ENCODE assay signal across 9 cellular contexts in the genomic region with DNA sequence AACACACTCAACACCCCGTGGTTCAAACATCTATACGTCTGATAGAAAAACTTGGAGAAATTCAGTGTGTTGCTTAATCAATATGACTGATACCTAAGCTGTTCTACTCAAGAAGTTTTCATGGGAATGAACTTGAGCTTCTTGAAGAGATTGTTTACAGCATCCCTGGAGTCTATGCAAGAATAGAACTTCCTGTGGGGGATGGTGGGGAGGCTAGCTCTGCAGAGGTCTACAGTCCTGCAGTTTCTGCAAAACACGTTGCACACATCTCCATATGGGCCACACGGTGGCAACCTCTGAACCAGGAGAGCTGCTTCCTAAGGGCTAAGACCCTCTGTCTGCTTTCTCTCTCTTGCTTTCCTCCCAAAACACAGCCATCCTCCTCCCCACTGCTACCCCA. TPM values are rescaled to one million over a fixed set of nuclear protein-coding genes. Genes with fewer than 3 reads are reported as not detected.
DNase-seq lines count a peak whose midpoint lies in the region; ATAC-seq, FAIRE-seq and TF ChIP-seq lines count a peak whose summit lies in the region.
"Had no signal": no experiment of that assay in that cellular context is flagged by ENCODE, and none has a peak within 500 bp of the region (broad histone marks: within the 10 kb centered on the region; RNA-seq: fewer than 3 reads in every experiment).

No MANE protein-coding gene starts in this region.

- no peaks in the 10 kb centered on the region for H3K9me2 ChIP-seq in Loucy (replicated peaks; ENCODE audit: low read depth, low read length)

- peak; percentile 13 for DNase-seq in activated CD4-positive, alpha-beta T cell treated with anti-CD3 and anti-CD28 coated beads for 48 hours
- no peak for DNase-seq in activated CD4-positive, alpha-beta T cell treated with anti-CD3 and anti-CD28 coated beads for 4 hours
- DNase-seq in K562 (ENCODE audit: extremely low read depth in 1 of 4, low spot score in 3 of 4): peak in 3 of 4 experiments; percentile 36 to 52 (median 50)
- DNase-seq in non-pigmented ciliary epithelial cell (ENCODE audit: low read depth): peak; percentile 34
- DNase-seq in occipital lobe (lab: John Stamatoyannopoulos, UW): no peak
- DNase-seq in colonic mucosa: no peak
- DNase-seq: SW 1271 had no signal

- FAIRE-seq in K562 (lab: Jason Lieb, UNC): peak; percentile 26

- POLR2A ChIA-PET in K562 (lab: Yijun Ruan, JAX): interaction anchor here (0.9 to 1.8 kb wide), 5 partner anchors 8 to 531 kb away, joined by 3 to 6 read pairs (median 3); no protein-coding TSS in a partner anchor

- H3K27me3 ChIP-seq in Loucy (ENCODE audit: insufficient read depth, low read length, poor library complexity, severe bottlenecking) (no peaks in the 10 kb centered on the region), K562 (ENCODE audit: control insufficient read depth in 2 of 2, insufficient read depth in 2 of 2, low read length in 2 of 2) (no peaks in the 10 kb centered on the region), colonic mucosa (no peaks in the 10 kb centered on the region)

- no peaks in the 10 kb centered on the region for H4K20me1 ChIP-seq in Loucy (ENCODE audit: insufficient read depth, low read length, poor library complexity, severe bottlenecking)
- H4K20me1 ChIP-seq in K562 (replicated peaks; ENCODE audit: control insufficient read depth, insufficient read depth, low read length): no peaks in the 10 kb centered on the region

- no peaks in the 10 kb centered on the region for H3F3A ChIP-seq in Loucy (ENCODE audit: low read depth)

- no peaks in the 10 kb centered on the region for H3K9me1 ChIP-seq in K562 (ENCODE audit: control insufficient read depth, insufficient read depth, low read length)

- CTCF ChIA-PET in K562 (lab: Yijun Ruan, JAX; ENCODE audit: low intra/inter-chr PET ratio): interaction anchor here (0.6 kb wide), 1 partner anchor 92 kb away, joined by 3 read pairs; no protein-coding TSS in a partner anchor

- H3K4me2 ChIP-seq in Loucy (ENCODE audit: low read depth, low read length, poor library complexity, severe bottlenecking) (peak overlapping the region; percentile 60), K562 (ENCODE audit: insufficient read depth, low read length) (no peak overlapping the region)

- TF ChIP-seq CTCF in Loucy (conservative IDR thresholded peaks at IDR 0.05; ENCODE audit: low read length) (peak; percentile 74), K562 (IDR thresholded peaks at IDR 0.05 in 2 of 3, conservative IDR thresholded peaks at IDR 0.05 in 1 of 3; ENCODE audit: insufficient read depth in 2 of 3, low read depth in 1 of 3, low read length in 3 of 3) (peak; percentile 44 to 50 (median 44); a peak in 5 of 6 replicates), colonic mucosa (IDR thresholded peaks at IDR 0.05) (no peak)

- H3K4me3 ChIP-seq in Loucy (ENCODE audit: low read length, poor library complexity, severe bottlenecking): no peak overlapping the region
- no peak overlapping the region for H3K4me3 ChIP-seq in K562
- H3K4me3 ChIP-seq in colonic mucosa: no peak overlapping the region

- intact Hi-C loops in K562 (cut with micrococcal nuclease): loop anchor here (1.0 kb wide), 1 partner anchor 30 kb away; no protein-coding TSS in a partner anchor
- intact Hi-C loops in colonic mucosa (cut with DNase I): no loop called here

- H3K36me3 ChIP-seq in Loucy (ENCODE audit: insufficient read depth, low read length) (peaks cover 3% of the 10 kb centered on the region; the same call in 1 of the 2 replicates), K562 (ENCODE audit: control insufficient read depth, insufficient read depth, low read length) (peaks cover 7% of the 10 kb centered on the region; the same call in 2 of the 3 replicates), colonic mucosa (no peaks in the 10 kb centered on the region)

- H3K9me3 ChIP-seq in Loucy (ENCODE audit: insufficient read depth, low read depth, low read length) (no peaks in the 10 kb centered on the region), K562 (replicated peaks; ENCODE audit: control insufficient read depth, insufficient read depth, low read depth, low read length) (no peaks in the 10 kb centered on the region), colonic mucosa (no peaks in the 10 kb centered on the region)

- in situ Hi-C loops in K562 (cut with MboI): no loop called here

- H3K9ac ChIP-seq in Loucy (ENCODE audit: low read depth, low read length, poor library complexity, severe bottlenecking) (peak overlapping the region; percentile 32), K562 (ENCODE audit: insufficient read depth in 1 of 2, low read depth in 2 of 2, low read length in 2 of 2) (no peak overlapping the region), colonic mucosa (ENCODE audit: low read depth in 2 of 2, low read length in 2 of 2) (no peak overlapping the region)

- WGBS in K562 (ENCODE audit: insufficient coverage, low coverage, missing lambda C conversion rate): 36% methylated on average over 4 of the region's 4 CpGs

- H2AFZ ChIP-seq in Loucy (ENCODE audit: low read length): peak overlapping the region; percentile 34; the same call in 1 of the 2 replicates
- H2AFZ ChIP-seq in K562 (ENCODE audit: low read depth, low read length): no peak overlapping the region

- TF ChIP-seq EP300 in K562 (IDR thresholded peaks at IDR 0.05; ENCODE audit: low read length): no peak

- TF ChIP-seq POLR2A in K562 (conservative IDR thresholded peaks at IDR 0.05): no peak

- H3K79me2 ChIP-seq in Loucy (ENCODE audit: insufficient read depth, low read length) (no peaks in the 10 kb centered on the region), K562 (ENCODE audit: control insufficient read depth, insufficient read depth, low read length) (no peaks in the 10 kb centered on the region)

- ATAC-seq in K562 (peak; percentile 86), GM19035 (IDR thresholded peaks at IDR 0.05; ENCODE audit: unreplicated experiment) (no peak)

- H3K27ac ChIP-seq in K562 (ENCODE audit: extremely low read depth, low read depth, low read length) (no peak overlapping the region), colonic mucosa (no peak overlapping the region)

- H3K4me1 ChIP-seq in Loucy (ENCODE audit: insufficient read depth, low read length, poor library complexity, severe bottlenecking) (peaks cover 28% of the 10 kb centered on the region), K562 (replicated peaks in 1 of 2; ENCODE audit: control insufficient read depth in 2 of 2, insufficient read depth in 2 of 2, low read length in 2 of 2) (no peaks in the 10 kb centered on the region; a peak in 1 of 5 replicates), colonic mucosa (peaks cover 18% of the 10 kb centered on the region)

- no TSS peak for BruUV-seq in K562 (replicated peaks; lab: Mats Ljungman, UMichigan)

- peak in 1 of 2 experiments; percentile 49; a peak in 2 of 4 replicates for TF ChIP-seq RAD21 in K562 (CRISPR knock-in tag; conservative IDR thresholded peaks at IDR 0.05 in 1 of 2, IDR thresholded peaks at IDR 0.05 in 1 of 2)

TF ChIP-seq in K562, 482 proteins besides CTCF, POLR2A, EP300 and RAD21:
- TF ChIP-seq CEBPB (tag; IDR thresholded peaks at IDR 0.05) (peak; percentile 18; the same call in 1 of the 2 replicates), MECOM (CRISPR knock-in tag; IDR thresholded peaks at IDR 0.05) (no peak)
TF ChIP-seq in K562: peak in this region for 1.

RNA-seq across cellular contexts. Expression of gene FANCE, which starts 32.7 kb away (rescaled TPM):
- 16.1 and 26.5 TPM in 2 replicates for total RNA-seq in K562 (2011; cell fraction: chromatin; rRNA removed; ENCODE audit: low replicate concordance)
- 19.5 and 21.1 TPM in 2 replicates for total RNA-seq in K562 (2011; cell fraction: nucleolus; rRNA removed)
- total RNA-seq in K562 (2011; cell fraction: nucleoplasm; rRNA removed): 16.1 and 16.4 TPM in 2 replicates
- total RNA-seq in K562 (2014; rRNA removed): 26.7 and 30.2 TPM in 2 replicates
- 16.1 and 16.8 TPM in 2 replicates for total RNA-seq in K562 (2014; rRNA removed; fragmentation: Illumina TruSeq; extraction: Trizol)
- total RNA-seq in K562 (2015; rRNA removed; fragmentation: Illumina TruSeq; extraction: Trizol): 14.5 and 14.8 TPM in 2 replicates
- 23.7 and 26.1 TPM in 2 replicates for total RNA-seq in K562 (2021)
- 17.0 and 20.4 TPM in 2 replicates for polyA plus RNA-seq in K562 (2011; rRNA removed)
- 19.3 and 22.3 TPM in 2 replicates for polyA plus RNA-seq in K562 (2011; cell fraction: cytosol; rRNA removed)
- 18.2 and 22.0 TPM in 2 replicates for polyA plus RNA-seq in K562 (2011; cell fraction: nucleus; rRNA removed)
- polyA plus RNA-seq in K562 (2012): 13.1 and 18.0 TPM in 2 replicates
- 17.3 and 18.3 TPM in 2 replicates for polyA plus RNA-seq in K562 (2014; fragmentation: Illumina TruSeq; extraction: Trizol)
- 1 to 10 TPM; 5.7 to 5.9 TPM for polyA plus RNA-seq in K562 (2014; fragmentation: Nextera tagmentation; extraction: Ambion mirVana)
- 17.2 and 20.4 TPM in 2 replicates for polyA plus RNA-seq in K562 (2014; rRNA removed)
- 14.5 and 16.4 TPM in 2 replicates for polyA minus RNA-seq in K562 (2011; rRNA and poly(A)+ RNA removed)
- 12.4 and 15.0 TPM in 2 replicates for polyA minus RNA-seq in K562 (2011; cell fraction: cytosol; rRNA and poly(A)+ RNA removed)
- 4.8 and 6.6 TPM in 2 replicates for polyA minus RNA-seq in K562 (2011; cell fraction: nucleus; rRNA and poly(A)+ RNA removed)
- 9.5 TPM for total RNA-seq in occipital lobe
- 10 to 100 TPM in 1 of 2 donors, 1 to 10 TPM in 1; 3.7 to 10.7 TPM for total RNA-seq in colonic mucosa

RNA-seq across cellular contexts. Expression of gene RPL10A, which starts 48.8 kb away (rescaled TPM):
- 362 and 601 TPM in 2 replicates for total RNA-seq in K562 (2011; cell fraction: chromatin; rRNA removed; ENCODE audit: low replicate concordance)
- 935 and 968 TPM in 2 replicates for total RNA-seq in K562 (2011; cell fraction: nucleolus; rRNA removed)
- total RNA-seq in K562 (2011; cell fraction: nucleoplasm; rRNA removed): 800 and 1,320 TPM in 2 replicates
- total RNA-seq in K562 (2014; rRNA removed) (2,223 and 2,318 TPM in 2 replicates), K562 (2014; rRNA removed; fragmentation: Illumina TruSeq; extraction: Trizol) (1,978 and 2,020 TPM in 2 replicates), K562 (2015; rRNA removed; fragmentation: Illumina TruSeq; extraction: Trizol) (1,939 and 1,940 TPM in 2 replicates), K562 (2021) (1,856 and 1,978 TPM in 2 replicates), occipital lobe (1,537 TPM), colonic mucosa (1,000 to 10,000 TPM in 1 of 2 donors, 100 to 1,000 TPM in 1; 998 to 1,213 TPM)
- polyA plus RNA-seq in K562 (2011; rRNA removed) (3,124 and 3,130 TPM in 2 replicates), K562 (2014; fragmentation: Illumina TruSeq; extraction: Trizol) (2,585 and 3,193 TPM in 2 replicates), K562 (2014; fragmentation: Nextera tagmentation; extraction: Ambion mirVana) (1,000 to 10,000 TPM; 1,589 to 2,116 TPM), K562 (2014; rRNA removed) (2,844 and 3,237 TPM in 2 replicates)
- 2,866 and 3,308 TPM in 2 replicates for polyA plus RNA-seq in K562 (2011; cell fraction: cytosol; rRNA removed)
- polyA plus RNA-seq in K562 (2011; cell fraction: nucleus; rRNA removed): 2,021 and 2,231 TPM in 2 replicates
- polyA plus RNA-seq in K562 (2012): 2,102 and 3,298 TPM in 2 replicates
- 1,756 and 1,900 TPM in 2 replicates for polyA minus RNA-seq in K562 (2011; rRNA and poly(A)+ RNA removed)
- 874 and 913 TPM in 2 replicates for polyA minus RNA-seq in K562 (2011; cell fraction: cytosol; rRNA and poly(A)+ RNA removed)
- 342 and 506 TPM in 2 replicates for polyA minus RNA-seq in K562 (2011; cell fraction: nucleus; rRNA and poly(A)+ RNA removed)

Comparison
In these comparisons a context has a peak if more than half of its experiments do, and no peak if none do; other contexts are left out.
1. DNase-seq: peak in activated CD4-positive, alpha-beta T cell treated with anti-CD3 and anti-CD28 coated beads for 48 hours (single experiment), K562 (3 of 4) and non-pigmented ciliary epithelial cell (single experiment); none in activated CD4-positive, alpha-beta T cell treated with anti-CD3 and anti-CD28 coated beads for 4 hours (0 of 2), occipital lobe (single experiment) and colonic mucosa (single experiment).